Comparison of ENCODE assay signal across 10 cellular contexts in the genomic region with DNA sequence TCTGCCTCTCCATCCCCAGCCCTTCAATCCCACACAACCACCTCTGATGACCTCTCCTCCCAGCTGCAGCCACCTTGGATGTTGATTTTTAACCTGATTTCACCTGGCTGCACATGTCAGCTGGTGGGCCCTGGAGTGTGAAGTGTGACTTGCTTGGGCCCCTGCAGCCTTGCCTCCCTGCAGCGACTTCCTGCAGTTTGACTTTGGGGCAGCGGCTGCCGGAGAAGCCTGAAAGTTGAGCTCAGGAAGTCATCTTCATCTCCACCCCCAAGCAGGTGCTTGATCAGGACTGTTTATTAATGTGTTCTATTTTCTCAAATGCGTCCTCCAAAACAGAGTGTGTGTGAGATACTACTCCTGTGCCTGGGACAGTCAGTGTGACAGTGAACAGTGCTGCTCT.
DNase-seq lines count a peak whose midpoint lies in the region; ATAC-seq and TF ChIP-seq lines count a peak whose summit lies in the region.
"Had no signal": no experiment of that assay in that cellular context is flagged by ENCODE, and none has a peak within 500 bp of the region (broad histone marks: within the 10 kb centered on the region; RNA-seq: fewer than 3 reads in every experiment).

No MANE protein-coding gene starts in this region.

- H2AK5ac ChIP-seq in trophoblast cell (ENCODE audit: low read length) = no peak overlapping the region

- H3K4me3 ChIP-seq in trophoblast cell (ENCODE audit: low read depth, low read length) = peak overlapping the region; percentile 25
- H3K4me3 ChIP-seq: upper lobe of left lung had no signal

- H3K23ac ChIP-seq in trophoblast cell (ENCODE audit: low read length) = no peak overlapping the region

- no CpG with 5 or more reads among the region's 4 CpGs for WGBS in trophoblast cell (ENCODE audit: extremely low coverage, insufficient coverage, insufficient read length)

- ATAC-seq in GM19025 (IDR thresholded peaks at IDR 0.05; ENCODE audit: low read depth, unreplicated experiment) (peak; percentile 59), GM21619 (IDR thresholded peaks at IDR 0.05; ENCODE audit: unreplicated experiment) (peak; percentile 83), HG03571 (IDR thresholded peaks at IDR 0.05; ENCODE audit: unreplicated experiment) (peak; percentile 59)

- H3K14ac ChIP-seq in trophoblast cell (ENCODE audit: low read length) = no peak overlapping the region

- no peak overlapping the region for H4K12ac ChIP-seq in trophoblast cell (ENCODE audit: low read depth, low read length)

- H3K36me3 ChIP-seq in trophoblast cell (ENCODE audit: control insufficient read depth in 1 of 2, insufficient read depth in 2 of 2, low read length in 2 of 2) = no peaks in the 10 kb centered on the region
- H3K36me3 ChIP-seq: upper lobe of left lung had no signal

- H2BK5ac ChIP-seq in trophoblast cell (ENCODE audit: low read depth, low read length, poor library complexity) = no peak overlapping the region

- no peak overlapping the region for H2BK120ac ChIP-seq in trophoblast cell (ENCODE audit: insufficient read depth, low read length, poor library complexity)

- H3K4me1 ChIP-seq in trophoblast cell (ENCODE audit: control insufficient read depth in 1 of 2, insufficient read depth in 2 of 2, low read length in 2 of 2) = peaks cover 19% of the 10 kb centered on the region in 2 experiments

- no peak overlapping the region for H2BK12ac ChIP-seq in trophoblast cell (ENCODE audit: low read length)

- no peak for DNase-seq in trophoblast cell
- no peak for DNase-seq in SIG-M5 (lab: John Stamatoyannopoulos, UW)
- DNase-seq in RWPE1 (ENCODE audit: low spot score) = no peak
- no peak for DNase-seq in NCI-H446 (lab: John Stamatoyannopoulos, UW)
- DNase-seq in activated T-cell treated with anti-CD3 and anti-CD28 coated beads, Interleukin-2, amount 50 U/mL, for 1 hour = no peak
- DNase-seq: NCI-H774, upper lobe of left lung had no signal

- no peaks in the 10 kb centered on the region for H3K27me3 ChIP-seq in trophoblast cell (ENCODE audit: insufficient read depth, low read length)
- H3K27me3 ChIP-seq: upper lobe of left lung had no signal

- H3K4ac ChIP-seq in trophoblast cell (ENCODE audit: low read depth, low read length) = no peak overlapping the region

- POLR2A ChIA-PET in RWPE1 (lab: Yijun Ruan, JAX; ENCODE audit: low non-redundant PET) = no interaction called here

- no peak overlapping the region for H3K4me2 ChIP-seq in trophoblast cell (ENCODE audit: low read length)

- H4K91ac ChIP-seq in trophoblast cell (ENCODE audit: low read depth, low read length) = no peak overlapping the region

- no peak overlapping the region for H2AFZ ChIP-seq in trophoblast cell (ENCODE audit: insufficient read depth, low read length, poor library complexity)

- no peak for TF ChIP-seq CTCF in RWPE1 (conservative IDR thresholded peaks at IDR 0.05; ENCODE audit: low read depth)

- H4K8ac ChIP-seq in trophoblast cell (ENCODE audit: low read depth, low read length) = no peak overlapping the region

- CTCF ChIA-PET in RWPE1 (lab: Yijun Ruan, JAX) = no interaction called here

- H3K79me2 ChIP-seq in trophoblast cell (ENCODE audit: control insufficient read depth, insufficient read depth, low read length, poor library complexity) = no peaks in the 10 kb centered on the region

- H3K9ac ChIP-seq in trophoblast cell (ENCODE audit: low read length) = no peak overlapping the region

- no peak overlapping the region for H3K18ac ChIP-seq in trophoblast cell (ENCODE audit: low read length)

- peaks cover 5% of the 10 kb centered on the region for H3K9me3 ChIP-seq in trophoblast cell (ENCODE audit: insufficient read depth, low read depth, low read length)
- H3K9me3 ChIP-seq: upper lobe of left lung had no signal

- H3K27ac ChIP-seq in trophoblast cell (ENCODE audit: low read depth, low read length) = no peak overlapping the region
- H3K27ac ChIP-seq in RWPE1 = no peak overlapping the region
- H3K27ac ChIP-seq: upper lobe of left lung had no signal

- peaks cover 13% of the 10 kb centered on the region for H3K79me1 ChIP-seq in trophoblast cell (ENCODE audit: low read length)
